8 cellular contexts compared by ENCODE assay signal in genomic region chr16:22098538-22099255, GRCh38. TPM values are rescaled to one million over a fixed set of nuclear protein-coding genes. Genes with fewer than 3 reads are reported as not detected.
A peak's percentile ranks its signal among the peaks of the same experiment; 100 is the strongest.
DNase-seq lines count a peak whose midpoint lies in the region; ATAC-seq and TF ChIP-seq lines count a peak whose summit lies in the region.

No MANE protein-coding gene starts in this region.

- no peaks in the 10 kb centered on the region for H3K27me3 ChIP-seq in adrenal gland
- H3K27me3 ChIP-seq in hepatocyte, result peaks cover 4% of the 10 kb centered on the region

- H3K4me3 ChIP-seq in adrenal gland (no peak overlapping the region), hepatocyte (no peak overlapping the region)

- DNase-seq in GM13977 (ENCODE audit: low spot score) (peak; percentile 73), NCI-H2227 (lab: John Stamatoyannopoulos, UW; ENCODE audit: unreplicated experiment) (peak; percentile 73), adrenal gland (peak in 3 of 7 donors; percentile 11 to 20 (median 20)), hepatocyte (ENCODE audit: low spot score) (peak; percentile 60), superior temporal gyrus (ENCODE audit: extremely low spot score) (peak; percentile 68)
- DNase-seq in stimulated activated CD4-positive, alpha-beta T cell treated with anti-CD3 and anti-CD28 coated beads, Interleukin-2, amount 100 ng/mL, for 24 hours, result no peak

- H3K9me3 ChIP-seq in adrenal gland (replicated peaks in 1 of 3), result no peaks in the 10 kb centered on the region
- no peaks in the 10 kb centered on the region for H3K9me3 ChIP-seq in hepatocyte (ENCODE audit: low read depth)

- no peaks in the 10 kb centered on the region for H3K9me2 ChIP-seq in hepatocyte (replicated peaks; ENCODE audit: insufficient read depth)

- no peak for TF ChIP-seq POLR2A in adrenal gland (IDR thresholded peaks at IDR 0.05)

- H4K20me1 ChIP-seq in hepatocyte (ENCODE audit: insufficient read depth, poor library complexity, severe bottlenecking), result no peaks in the 10 kb centered on the region

- H3K36me3 ChIP-seq in adrenal gland (replicated peaks in 1 of 2) (no peaks in the 10 kb centered on the region), hepatocyte (replicated peaks; ENCODE audit: insufficient read depth, low read depth) (no peaks in the 10 kb centered on the region)

- H3K27ac ChIP-seq in C4-2B, result no peak overlapping the region
- H3K27ac ChIP-seq in adrenal gland, result no peak overlapping the region
- H3K27ac ChIP-seq in hepatocyte, result no peak overlapping the region

- H3K79me2 ChIP-seq in hepatocyte, result no peaks in the 10 kb centered on the region

- WGBS in adrenal gland, 4 donors, result 48 to 52% (median 51%) methylated on average over 8 of the region's 8 CpGs
- WGBS in hepatocyte (ENCODE audit: low lambda C conversion rate, missing lambda C conversion rate), result 51% methylated on average over 8 of the region's 8 CpGs

- H2AFZ ChIP-seq in hepatocyte, result no peak overlapping the region

- intact Hi-C loops in adrenal gland (cut with DNase I), result loop anchor here (5.0 to 10.0 kb wide), 2 partner anchors 96 to 104 kb away; partner anchors contain the start of gene PDZD9 (in 1 of the 2)

- peak overlapping the region; percentile 63 for H3K4me2 ChIP-seq in hepatocyte

- in situ Hi-C loops in GM13977 (cut with MboI; ENCODE audit: low pct_unique_long_range_greater_than_20kb, low sequenced_read_pairs, unreplicated experiment), result loop anchor here (10.0 kb wide), 1 partner anchor 76 kb away; no protein-coding TSS in a partner anchor

- no peak for ATAC-seq in HG03342 (IDR thresholded peaks at IDR 0.05; ENCODE audit: unreplicated experiment)

- H3K4me1 ChIP-seq in adrenal gland (replicated peaks in 1 of 2), result no peaks in the 10 kb centered on the region
- no peaks in the 10 kb centered on the region for H3K4me1 ChIP-seq in hepatocyte (ENCODE audit: insufficient read depth)

- TF ChIP-seq CTCF in C4-2B (conservative IDR thresholded peaks at IDR 0.05) (peak; percentile 86), GM13977 (IDR thresholded peaks at IDR 0.05; ENCODE audit: extremely low read depth, insufficient read depth, missing control alignments) (peak; percentile 74), adrenal gland (IDR thresholded peaks at IDR 0.05) (peak in 5 of 6 experiments; percentile 52 to 80 (median 66)), hepatocyte (IDR thresholded peaks at IDR 0.05; ENCODE audit: poor library complexity) (peak; percentile 64)

RNA-seq across cellular contexts. Expression of gene VWA3A, which starts 6.4 kb away (rescaled TPM):
- total RNA-seq in adrenal gland, result under 1 TPM in 2 of 8 donors, not detected in 6; 0.19 to 0.32 TPM
- polyA plus RNA-seq in adrenal gland, result under 1 TPM; 0.27 to 0.72 (median 0.35) TPM
- total RNA-seq in hepatocyte, result 0.03 TPM in 1 of 2 replicates, not detected in the other
- not detected in 2 replicates for polyA plus RNA-seq in hepatocyte

Comparison
In these comparisons a context has a peak if more than half of its experiments do, and no peak if none do; other contexts are left out.
1. DNase-seq: peak in GM13977 (single experiment), NCI-H2227 (single experiment), hepatocyte (single experiment) and superior temporal gyrus (single experiment); none in stimulated activated CD4-positive, alpha-beta T cell treated with anti-CD3 and anti-CD28 coated beads, Interleukin-2, amount 100 ng/mL, for 24 hours (0 of 2).
2. Peak in every context shown above with its lines, with median percentiles within 50 percentile points of each other: CTCF ChIP-seq.